8 cellular contexts compared by ENCODE assay signal in the genomic region with DNA sequence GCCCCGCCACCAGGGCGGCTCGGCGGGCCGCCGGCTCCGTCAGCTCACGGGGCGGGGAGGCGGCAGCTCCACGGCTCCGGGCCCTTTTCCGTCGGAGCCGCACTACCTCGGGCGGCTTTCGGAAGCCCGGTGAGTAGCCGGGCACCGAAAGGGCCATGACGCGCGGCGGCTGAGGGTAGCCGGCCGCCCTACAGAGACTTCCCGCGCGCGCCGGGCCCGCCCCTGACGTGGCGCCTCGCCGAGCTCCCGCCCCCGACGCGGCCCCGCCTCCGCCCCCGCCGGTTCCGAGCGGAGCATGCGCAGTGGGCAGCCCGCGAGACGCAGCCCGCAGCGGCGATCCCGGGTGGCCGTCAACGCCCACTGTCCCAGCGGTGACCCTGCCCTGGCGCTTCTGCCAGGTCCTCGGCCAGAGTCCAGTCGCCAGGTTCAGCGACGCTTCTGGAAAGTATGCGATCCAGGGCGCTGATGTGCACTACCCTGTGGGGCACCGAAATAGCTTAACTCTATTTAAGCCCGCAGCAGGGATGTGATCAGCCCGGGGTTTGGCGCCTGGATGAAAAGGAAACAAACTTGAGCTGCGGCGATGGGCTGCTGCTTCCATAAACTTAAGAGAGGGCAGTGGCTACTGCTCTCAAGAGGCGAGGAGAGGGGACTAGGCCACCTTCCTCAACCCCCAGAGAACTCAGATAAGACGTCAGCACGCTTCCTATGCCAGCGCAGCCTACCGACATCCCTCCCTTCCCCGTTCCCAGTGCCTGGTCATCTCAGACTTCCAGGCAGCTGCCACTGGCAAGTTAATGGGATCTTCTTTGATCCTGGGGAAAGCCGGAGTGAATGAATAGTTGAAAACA. TPM values are rescaled to one million over a fixed set of nuclear protein-coding genes. Genes with fewer than 3 reads are reported as not detected.
DNase-seq lines count a peak whose midpoint lies in the region; ATAC-seq and TF ChIP-seq lines count a peak whose summit lies in the region.

A gene with protein sequence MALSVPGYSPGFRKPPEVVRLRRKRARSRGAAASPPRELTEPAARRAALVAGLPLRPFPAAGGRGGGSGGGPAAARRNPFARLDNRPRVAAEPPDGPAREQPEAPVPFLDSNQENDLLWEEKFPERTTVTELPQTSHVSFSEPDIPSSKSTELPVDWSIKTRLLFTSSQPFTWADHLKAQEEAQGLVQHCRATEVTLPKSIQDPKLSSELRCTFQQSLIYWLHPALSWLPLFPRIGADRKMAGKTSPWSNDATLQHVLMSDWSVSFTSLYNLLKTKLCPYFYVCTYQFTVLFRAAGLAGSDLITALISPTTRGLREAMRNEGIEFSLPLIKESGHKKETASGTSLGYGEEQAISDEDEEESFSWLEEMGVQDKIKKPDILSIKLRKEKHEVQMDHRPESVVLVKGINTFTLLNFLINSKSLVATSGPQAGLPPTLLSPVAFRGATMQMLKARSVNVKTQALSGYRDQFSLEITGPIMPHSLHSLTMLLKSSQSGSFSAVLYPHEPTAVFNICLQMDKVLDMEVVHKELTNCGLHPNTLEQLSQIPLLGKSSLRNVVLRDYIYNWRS (minus strand): TSS at position 200 of the 851 bp plus-strand sequence. CDS start 43 bp downstream, at position 157.

- H3K27ac ChIP-seq in KOPT-K1 (ENCODE audit: low read depth, low read length, poor library complexity, severe bottlenecking) (peak within 1 kb of the TSS; percentile 82), fibroblast of lung (ENCODE audit: insufficient read depth, low read length) (peak within 1 kb of the TSS; percentile 91)
- peak within 1 kb of the TSS; percentile 89 for H3K27ac ChIP-seq in naive thymus-derived CD4-positive, alpha-beta T cell (ENCODE audit: low read depth, low read length)

- peaks cover 0 to 9% (median 0%) of the 10 kb centered on the region in 5 donors for H3K36me3 Mint-ChIP-seq in naive thymus-derived CD4-positive, alpha-beta T cell
- H3K36me3 Mint-ChIP-seq in stimulated activated naive B cell treated with anti-CD40 and anti-IgM and Interleukin-4, amounts not matched to agents 10 μg/mL and 1 μg/mL and 100 μg/mL, for 72 hours, result peaks cover 2 to 6% of the 10 kb centered on the region in 2 donors

- H3K27me3 ChIP-seq in fibroblast of lung (ENCODE audit: control insufficient read depth, insufficient read depth, low read length), result no peaks in the 10 kb centered on the region
- H3K27me3 ChIP-seq in naive thymus-derived CD4-positive, alpha-beta T cell (ENCODE audit: control insufficient read depth in 2 of 2, insufficient read depth in 2 of 2, low read length in 2 of 2), result no peaks in the 10 kb centered on the region

- H3K4me3 Mint-ChIP-seq in naive thymus-derived CD4-positive, alpha-beta T cell, result peak within 1 kb of the TSS; percentile 90 to 96 (median 94)
- H3K4me3 Mint-ChIP-seq in stimulated activated naive B cell treated with anti-CD40 and anti-IgM and Interleukin-4, amounts not matched to agents 10 μg/mL and 1 μg/mL and 100 μg/mL, for 72 hours, result peak within 1 kb of the TSS; percentile 95 to 99

- no peaks in the 10 kb centered on the region for H4K20me1 ChIP-seq in fibroblast of lung (ENCODE audit: control insufficient read depth, extremely low read depth, insufficient read depth, low read length)

- H3K79me2 ChIP-seq in fibroblast of lung (ENCODE audit: control insufficient read depth, insufficient read depth, low read length), result peaks cover 26% of the 10 kb centered on the region

- no peaks in the 10 kb centered on the region for H3K9me3 ChIP-seq in KOPT-K1 (ENCODE audit: insufficient read depth, low read length, poor library complexity, severe bottlenecking)
- no peaks in the 10 kb centered on the region for H3K9me3 ChIP-seq in fibroblast of lung (ENCODE audit: control insufficient read depth, insufficient read depth, low read depth, low read length)
- H3K9me3 ChIP-seq in naive thymus-derived CD4-positive, alpha-beta T cell (ENCODE audit: control insufficient read depth in 2 of 3, low read length in 3 of 3), result no peaks in the 10 kb centered on the region

- CTCF ChIA-PET in naive thymus-derived CD4-positive, alpha-beta T cell (lab: Charles Lee), result interaction anchor here (1.0 to 2.5 kb wide), 3 partner anchors 17 to 45 kb away, joined by 3 to 8 read pairs (median 5); a partner anchor contains a TSS

- H3K27me3 Mint-ChIP-seq in naive thymus-derived CD4-positive, alpha-beta T cell, result peaks cover 0 to 1% (median 0%) of the 10 kb centered on the region in 5 donors
- peaks cover 0 to 3% of the 10 kb centered on the region in 2 donors for H3K27me3 Mint-ChIP-seq in stimulated activated naive B cell treated with anti-CD40 and anti-IgM and Interleukin-4, amounts not matched to agents 10 μg/mL and 1 μg/mL and 100 μg/mL, for 72 hours

- peak within 1 kb of the TSS; percentile 92 for H3K4me2 ChIP-seq in fibroblast of lung (ENCODE audit: extremely low read depth, insufficient read depth, low read length)

- no peaks in the 10 kb centered on the region for H3K9me3 Mint-ChIP-seq in naive thymus-derived CD4-positive, alpha-beta T cell
- H3K9me3 Mint-ChIP-seq in stimulated activated naive B cell treated with anti-CD40 and anti-IgM and Interleukin-4, amounts not matched to agents 10 μg/mL and 1 μg/mL and 100 μg/mL, for 72 hours, result no peaks in the 10 kb centered on the region

- peaks cover 2% of the 10 kb centered on the region for H3K4me1 ChIP-seq in fibroblast of lung (ENCODE audit: control insufficient read depth, extremely low read depth, insufficient read depth, low read length)
- H3K4me1 ChIP-seq in naive thymus-derived CD4-positive, alpha-beta T cell (ENCODE audit: control insufficient read depth in 2 of 2, insufficient read depth in 2 of 2, low read length in 2 of 2), result peaks cover 5% of the 10 kb centered on the region in 2 donors

- peak within 1 kb of the TSS; percentile 34 to 96 (median 89) for H3K27ac Mint-ChIP-seq in naive thymus-derived CD4-positive, alpha-beta T cell
- peak within 1 kb of the TSS; percentile 89 for H3K27ac Mint-ChIP-seq in stimulated activated naive B cell treated with anti-CD40 and anti-IgM and Interleukin-4, amounts not matched to agents 10 μg/mL and 1 μg/mL and 100 μg/mL, for 72 hours

- peaks cover 0 to 31% (median 20%) of the 10 kb centered on the region in 7 donors for H3K4me1 Mint-ChIP-seq in naive thymus-derived CD4-positive, alpha-beta T cell
- H3K4me1 Mint-ChIP-seq in stimulated activated naive B cell treated with anti-CD40 and anti-IgM and Interleukin-4, amounts not matched to agents 10 μg/mL and 1 μg/mL and 100 μg/mL, for 72 hours, result peaks cover 5 to 11% of the 10 kb centered on the region in 2 donors

- intact Hi-C loops in naive thymus-derived CD4-positive, alpha-beta T cell (cut with micrococcal nuclease), result loop anchor here (1.0 to 5.0 kb wide), 11 partner anchors 11 to 1196 kb away; a partner anchor contains a TSS

- TF ChIP-seq CTCF in fibroblast of lung (conservative IDR thresholded peaks at IDR 0.05 in 1 of 2, IDR thresholded peaks at IDR 0.05 in 1 of 2; ENCODE audit: low read depth in 1 of 2, low read length in 2 of 2), result no peak

- POLR2A ChIA-PET in naive thymus-derived CD4-positive, alpha-beta T cell (lab: Charles Lee), result interaction anchor here (0.6 to 2.6 kb wide), 15 partner anchors 11 to 817 kb away, joined by 3 to 23 read pairs (median 4); a partner anchor contains a TSS

- peak; percentile 96 for DNase-seq in Daoy (ENCODE audit: low read depth)
- peak; percentile 86 for DNase-seq in RKO (ENCODE audit: low spot score)
- DNase-seq in activated T-helper 1 cell treated with anti-CD3 and anti-CD28 coated beads, Interleukin-2, amount 50 U/mL, for 16 hours (ENCODE audit: low read depth in 1 of 2, low spot score in 1 of 2), result peak; percentile 64 to 84
- peak; percentile 72 to 73 for DNase-seq in fibroblast of lung (ENCODE audit: low read depth in 2 of 2)
- DNase-seq in naive thymus-derived CD4-positive, alpha-beta T cell, result peak; percentile 76 to 97 (median 89)
- DNase-seq in stimulated activated naive B cell treated with anti-CD40 and anti-IgM and Interleukin-4, amounts not matched to agents 10 μg/mL and 1 μg/mL and 100 μg/mL, for 72 hours, result peak; percentile 82

- H2AFZ ChIP-seq in fibroblast of lung (ENCODE audit: low read length), result peak within 1 kb of the TSS; percentile 89

- peak within 1 kb of the TSS; percentile 54 to 88 (median 78) for H3K4me3 ChIP-seq in fibroblast of lung (replicated peaks in 1 of 4; ENCODE audit: control extremely low read depth in 1 of 4, insufficient read depth in 1 of 4, low read depth in 3 of 4, low read length in 4 of 4)
- H3K4me3 ChIP-seq in naive thymus-derived CD4-positive, alpha-beta T cell (ENCODE audit: low read length), result peak within 1 kb of the TSS; percentile 63

- H3K9ac ChIP-seq in fibroblast of lung (ENCODE audit: insufficient read depth, low read length), result peak within 1 kb of the TSS; percentile 87

- peak; percentile 83 for ATAC-seq in GM21786 (IDR thresholded peaks at IDR 0.05; ENCODE audit: unreplicated experiment)
- peak; percentile 98 for ATAC-seq in naive thymus-derived CD4-positive, alpha-beta T cell
- ATAC-seq in stimulated activated naive B cell treated with anti-CD40 and anti-IgM and Interleukin-4, amounts not matched to agents 10 μg/mL and 1 μg/mL and 100 μg/mL, for 72 hours (replicated peaks), result peak; percentile 95 to 97

- H3K36me3 ChIP-seq in KOPT-K1 (ENCODE audit: insufficient read depth, low read length), result peaks cover 32% of the 10 kb centered on the region
- H3K36me3 ChIP-seq in fibroblast of lung (ENCODE audit: control insufficient read depth, insufficient read depth, low read length), result peaks cover 4% of the 10 kb centered on the region
- H3K36me3 ChIP-seq in naive thymus-derived CD4-positive, alpha-beta T cell (ENCODE audit: control insufficient read depth in 2 of 3, insufficient read depth in 3 of 3, low read length in 3 of 3), result peaks cover 0 to 3% (median 0%) of the 10 kb centered on the region in 3 experiments

RNA-seq across cellular contexts. Expression of the gene that starts here (rescaled TPM):
- 51.0 and 80.6 TPM in 2 replicates for total RNA-seq in Daoy (2014; rRNA removed; shearing (Covaris generic))
- 11.0 and 14.7 TPM in 2 replicates for total RNA-seq in fibroblast of lung
- 23.6 and 32.5 TPM in 2 replicates for polyA plus RNA-seq in fibroblast of lung
- 13.7 and 25.3 TPM in 2 replicates for polyA plus RNA-seq in fibroblast of lung (2012)
- 10.1 and 15.1 TPM in 2 replicates for polyA minus RNA-seq in fibroblast of lung (ENCODE audit: low replicate concordance)
- total RNA-seq in naive thymus-derived CD4-positive, alpha-beta T cell, result 10 to 100 TPM in 3 of 5 experiments, 1 to 10 TPM in 2; 8.9 to 30.8 (median 10.7) TPM
- polyA plus RNA-seq in naive thymus-derived CD4-positive, alpha-beta T cell, result 1 to 10 TPM; 4.2 to 4.4 TPM

Comparison
In these comparisons a context has a peak if more than half of its experiments do, and no peak if none do; other contexts are left out.
1. Peak in every context shown above with its lines: DNase-seq, ATAC-seq, H3K4me3 ChIP-seq and H3K27ac ChIP-seq.